ENCODE assay signal across 5 cellular contexts in the genomic region with DNA sequence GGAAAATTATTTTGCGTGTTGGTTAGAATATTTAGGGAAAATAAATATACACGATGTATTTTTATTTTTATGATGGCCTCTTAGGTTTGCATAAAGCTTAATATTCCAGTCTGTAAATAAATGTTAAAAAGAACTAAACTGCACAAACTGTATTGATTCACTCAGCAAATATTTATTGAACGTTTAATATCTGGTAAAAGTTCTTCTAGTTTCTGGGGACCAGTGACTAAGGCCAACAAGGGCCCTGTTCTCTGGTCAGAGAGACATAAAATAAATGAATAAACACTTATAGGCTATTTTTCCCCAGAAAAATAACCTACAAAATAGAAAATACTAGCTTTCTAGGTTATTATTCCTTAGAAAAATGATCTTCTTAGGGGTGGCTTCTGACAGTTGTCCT.
DNase-seq lines count a peak whose midpoint lies in the region; ATAC-seq, FAIRE-seq and TF ChIP-seq lines count a peak whose summit lies in the region.
"Not testable (repeated sequence)": the region's sequence is repeated elsewhere in the genome, so short reads cannot be mapped to it uniquely, and the experiment has no call there.

No MANE protein-coding gene starts in this region.

- not testable (repeated sequence) for H3K4me2 ChIP-seq in A549; PC-3 (ENCODE audit: low read length)

- WGBS in A549 (ENCODE audit: missing lambda C conversion rate) = 34% methylated on average over 3 of the region's 3 CpGs
- 53% methylated on average over 3 of the region's 3 CpGs for whole genome bisulfite sequencing in right lobe of liver (ENCODE audit: insufficient coverage, low coverage, low lambda C conversion rate, missing lambda C conversion rate)

- H2AFZ ChIP-seq in PC-3 (ENCODE audit: low read length) = not testable (repeated sequence)

- not testable (repeated sequence) for H3F3A ChIP-seq in PC-3 (ENCODE audit: low read length, unreplicated experiment)

- H3K9me3 ChIP-seq in A549; PC-3 (ENCODE audit: low read length); right lobe of liver: not testable (repeated sequence)

- not testable (repeated sequence) for H3K36me3 ChIP-seq in PC-3 (ENCODE audit: low read depth, low read length); right lobe of liver

- BruUV-seq in PC-3 (replicated peaks; lab: Mats Ljungman, UMichigan) = not testable (repeated sequence)

- not testable (repeated sequence) for H3K79me2 ChIP-seq in PC-3 (ENCODE audit: low read length)

- not testable (repeated sequence) for H3K4me3 ChIP-seq in A549; PC-3 (ENCODE audit: low read length); right lobe of liver

- H3K9me2 ChIP-seq in PC-3 (replicated peaks; ENCODE audit: low read length) = not testable (repeated sequence)

- not testable (repeated sequence) for H3K27ac ChIP-seq in A549; PC-3 (ENCODE audit: low read length); right lobe of liver
- H3K27ac ChIP-seq in VCaP = peak overlapping the region; percentile 51

- not testable (repeated sequence) for H3K27me3 ChIP-seq in PC-3 (ENCODE audit: low read length); right lobe of liver

- not testable (repeated sequence) for H3K4me1 ChIP-seq in A549; PC-3 (ENCODE audit: insufficient read depth, low read length); right lobe of liver

- not testable (repeated sequence) for DNase-seq in A549 (ENCODE audit: low read depth in 1 of 2, low spot score in 1 of 2); left lobe of liver (ENCODE audit: low spot score); right lobe of liver
- DNase-seq in PC-3 = peak; percentile 17

- CTCF ChIA-PET in A549 (lab: Yijun Ruan, JAX); PC-3 (lab: Charles Lee): not testable (repeated sequence)

- peak; percentile 7 for FAIRE-seq in A549 (lab: Jason Lieb, UNC)

- ATAC-seq in A549 = not testable (repeated sequence)
- ATAC-seq in PC-3 = peak; percentile 74
- peak; percentile 48 for ATAC-seq in left lobe of liver
- ATAC-seq in right lobe of liver = peak in 3 of 4 donors; percentile 41 to 59 (median 51)

- not testable (repeated sequence) for TF ChIP-seq CTCF in A549 (IDR thresholded peaks at IDR 0.05); PC-3 (conservative IDR thresholded peaks at IDR 0.05; ENCODE audit: low read depth, low read length); VCaP (conservative IDR thresholded peaks at IDR 0.05); right lobe of liver (IDR thresholded peaks at IDR 0.05)

- POLR2A ChIA-PET in A549 (lab: Yijun Ruan, JAX); PC-3 (lab: Charles Lee; ENCODE audit: unreplicated experiment): not testable (repeated sequence)

- not testable (repeated sequence) for H3K9ac ChIP-seq in PC-3 (ENCODE audit: low read length)

- TF ChIP-seq EP300 in A549 (IDR thresholded peaks at IDR 0.05) = not testable (repeated sequence)

- H4K20me1 ChIP-seq in PC-3 (ENCODE audit: low read length) = not testable (repeated sequence)

- intact Hi-C loops in PC-3 (cut with micrococcal nuclease) = loop anchor here (5.0 kb wide), 1 partner anchor 111 kb away; no protein-coding TSS in a partner anchor
- intact Hi-C loops in right lobe of liver (cut with DNase I) = not testable (repeated sequence)

- TF ChIP-seq RAD21 in A549 (conservative IDR thresholded peaks at IDR 0.05 in 1 of 2, IDR thresholded peaks at IDR 0.05 in 1 of 2) = not testable (repeated sequence)

- not testable (repeated sequence) for TF ChIP-seq POLR2A in A549 (IDR thresholded peaks at IDR 0.05; ENCODE audit: low read length); right lobe of liver (IDR thresholded peaks at IDR 0.05)
